Comparison of ENCODE assay signal across 16 cellular contexts in the genomic region with DNA sequence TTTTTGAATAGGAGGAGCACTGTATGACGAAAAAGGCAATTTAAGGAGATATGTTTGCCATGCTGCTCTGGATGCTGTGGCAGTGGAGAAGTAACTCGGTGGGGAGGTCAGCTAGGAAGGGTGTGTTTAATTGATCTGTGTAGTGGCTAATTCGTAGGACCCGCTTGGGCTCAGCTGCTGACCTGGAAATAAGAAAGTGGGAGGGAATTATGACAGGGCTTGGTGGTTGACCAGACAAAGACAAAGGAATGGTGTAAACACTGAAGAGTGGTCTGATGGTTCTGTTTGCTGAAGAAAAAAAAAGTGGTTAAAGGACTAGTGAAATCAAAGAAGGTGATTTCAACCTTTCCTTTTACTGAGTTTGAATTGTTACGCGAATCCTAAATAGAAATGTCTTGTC.
DNase-seq lines count a peak whose midpoint lies in the region; ATAC-seq, FAIRE-seq and TF ChIP-seq lines count a peak whose summit lies in the region.
"Had no signal": no experiment of that assay in that cellular context is flagged by ENCODE, and none has a peak within 500 bp of the region (broad histone marks: within the 10 kb centered on the region; RNA-seq: fewer than 3 reads in every experiment).

No MANE protein-coding gene starts in this region.

- no peak for FAIRE-seq in endothelial cell of umbilical vein (lab: Jason Lieb, UNC)
- FAIRE-seq: urothelium cell line had no signal

- TF ChIP-seq POLR2A in endothelial cell of umbilical vein (IDR thresholded peaks at IDR 0.05; ENCODE audit: low read depth, low read length) (no peak), ovary (IDR thresholded peaks at IDR 0.05) (no peak), suprapubic skin (IDR thresholded peaks at IDR 0.05) (no peak)

- ATAC-seq in WTC11 = no peak
- ATAC-seq: stimulated activated memory B cell treated with anti-CD40 and anti-IgM and Interleukin-4, amounts not matched to agents 10 μg/mL and 1 μg/mL and 100 μg/mL, for 72 hours had no signal

- H3K27ac ChIP-seq in ACC112 (ENCODE audit: low read depth, low read length) (peak overlapping the region; percentile 47), endothelial cell of umbilical vein (ENCODE audit: insufficient read depth, low read depth, low read length) (peak overlapping the region; percentile 85), neural progenitor cell (no peak overlapping the region), ovary (no peak overlapping the region), suprapubic skin (no peak overlapping the region)

- peaks cover 63% of the 10 kb centered on the region for H3K36me3 ChIP-seq in ACC112 (ENCODE audit: insufficient read depth, low read length)
- H3K36me3 ChIP-seq in endothelial cell of umbilical vein (ENCODE audit: control insufficient read depth in 2 of 2, extremely low read depth in 1 of 2, insufficient read depth in 2 of 2, low read length in 2 of 2) = peaks cover 21 to 28% of the 10 kb centered on the region in 2 experiments
- peaks cover 3% of the 10 kb centered on the region for H3K36me3 ChIP-seq in neural progenitor cell
- no peaks in the 10 kb centered on the region for H3K36me3 ChIP-seq in ovary
- peaks cover 71% of the 10 kb centered on the region for H3K36me3 ChIP-seq in suprapubic skin

- POLR2A ChIA-PET in WTC11 (lab: Charles Lee) (no interaction called here), endothelial cell of umbilical vein (lab: Charles Lee) (interaction anchor here (0.6 kb wide), 1 partner anchor 8 kb away, joined by 3 read pairs; no protein-coding TSS in a partner anchor)

- H3K36me3 Mint-ChIP-seq in WTC11 (peaks cover 53% of the 10 kb centered on the region), neural progenitor cell (peaks cover 43% of the 10 kb centered on the region), type B pancreatic cell (peaks cover 54% of the 10 kb centered on the region)

- DNase-seq in WTC11 (ENCODE audit: low spot score) (no peak), endothelial cell of umbilical vein (ENCODE audit: low read depth, low spot score) (peak; percentile 41), neural progenitor cell (ENCODE audit: low spot score) (no peak), type B pancreatic cell (ENCODE audit: extremely low spot score, unreplicated experiment) (no peak), ovary (no peak), suprapubic skin (ENCODE audit: low spot score in 2 of 2) (no peak), EL (no peak)
- DNase-seq: ACHN; activated CD4-positive, alpha-beta T cell treated with anti-CD3 and anti-CD28 coated beads, Interleukin-2, amount 10 ng/mL, durations not matched to agents 24 days and 14 days; NCI-H1694 treated with DMSO at 0.1 percent for 48 hours; NCI-H510A had no signal

- H3K4me1 ChIP-seq in ACC112 (ENCODE audit: control insufficient read depth, insufficient read depth, low read length, unreplicated experiment) (peaks cover 39% of the 10 kb centered on the region), endothelial cell of umbilical vein (ENCODE audit: control insufficient read depth, extremely low read depth, insufficient read depth, low read length) (peaks cover 33% of the 10 kb centered on the region), neural progenitor cell (peaks cover 10% of the 10 kb centered on the region), ovary (ENCODE audit: insufficient read depth) (no peaks in the 10 kb centered on the region), suprapubic skin (peaks cover 17% of the 10 kb centered on the region)

- BruUV-seq in endothelial cell of umbilical vein (replicated peaks; lab: Mats Ljungman, UMichigan) = no TSS peak

- dilution Hi-C loops in endothelial cell of umbilical vein (cut with MboI; ENCODE audit: extremely low pct_ligation_motif_present, low sequenced_read_pairs) = no loop called here

- H3K4me2 ChIP-seq in endothelial cell of umbilical vein (ENCODE audit: insufficient read depth, low read length) (peak overlapping the region; percentile 78), neural progenitor cell (peak overlapping the region; percentile 4)

- H3K4me1 Mint-ChIP-seq in WTC11 (no peaks in the 10 kb centered on the region), neural progenitor cell (peaks cover 22% of the 10 kb centered on the region), type B pancreatic cell (ENCODE audit: unreplicated experiment) (peaks cover 10% of the 10 kb centered on the region)

- CTCF ChIA-PET in WTC11 (lab: Charles Lee) = no interaction called here
- CTCF ChIA-PET in endothelial cell of umbilical vein (lab: Charles Lee) = interaction anchor here (1.2 to 1.7 kb wide), 3 partner anchors 12 to 425 kb away, joined by 3 to 10 read pairs (median 5); no protein-coding TSS in a partner anchor

- intact Hi-C loops in endothelial cell of umbilical vein (cut with micrococcal nuclease) = no loop called here
- intact Hi-C loops in ovary (cut with DNase I) = loop anchor here in 1 of 4 donors (10.0 kb wide), 1 partner anchor 329 kb away; no protein-coding TSS in a partner anchor

- H3F3A ChIP-seq in neural progenitor cell (ENCODE audit: low read depth) = no peaks in the 10 kb centered on the region

- H3K9ac ChIP-seq in endothelial cell of umbilical vein (replicated peaks; ENCODE audit: extremely low read depth, insufficient read depth, low read length) (peak overlapping the region; percentile 55), neural progenitor cell (no peak overlapping the region)

- H3K27me3 ChIP-seq in ACC112 (ENCODE audit: insufficient read depth, low read length) (no peaks in the 10 kb centered on the region), endothelial cell of umbilical vein (ENCODE audit: control insufficient read depth in 2 of 2, insufficient read depth in 2 of 2, low read length in 2 of 2) (no peaks in the 10 kb centered on the region), neural progenitor cell (no peaks in the 10 kb centered on the region), ovary (no peaks in the 10 kb centered on the region), suprapubic skin (no peaks in the 10 kb centered on the region)
- H3K27me3 ChIP-seq: MG63 had no signal

- H4K20me1 ChIP-seq in endothelial cell of umbilical vein (replicated peaks; ENCODE audit: control insufficient read depth, extremely low read depth, insufficient read depth, low read length) (no peaks in the 10 kb centered on the region), neural progenitor cell (ENCODE audit: low read depth) (peaks cover 5% of the 10 kb centered on the region)

- H3K4me3 ChIP-seq in ACC112 (ENCODE audit: low read depth, low read length) (no peak overlapping the region), endothelial cell of umbilical vein (replicated peaks in 1 of 3; ENCODE audit: insufficient read depth in 1 of 3, low read depth in 1 of 3, low read length in 3 of 3) (peak overlapping the region in 1 of 3 experiments; percentile 22), neural progenitor cell (no peak overlapping the region), ovary (no peak overlapping the region), suprapubic skin (no peak overlapping the region)
- H3K4me3 ChIP-seq: MG63 had no signal

- H3K9me3 ChIP-seq in endothelial cell of umbilical vein (replicated peaks; ENCODE audit: control insufficient read depth, insufficient read depth, low read length) = no peaks in the 10 kb centered on the region
- H3K9me3 ChIP-seq in neural progenitor cell (ENCODE audit: low read depth) = no peaks in the 10 kb centered on the region
- H3K9me3 ChIP-seq in ovary = no peaks in the 10 kb centered on the region
- H3K9me3 ChIP-seq in suprapubic skin = no peaks in the 10 kb centered on the region
- H3K9me3 ChIP-seq: MG63 had no signal

- H3K9me1 ChIP-seq in endothelial cell of umbilical vein (replicated peaks; ENCODE audit: control insufficient read depth, extremely low read depth, insufficient read depth, low read length) = no peaks in the 10 kb centered on the region

- WGBS in ovary, 3 donors = 72 to 79% (median 77%) methylated on average over 6 of the region's 6 CpGs
- 87% methylated on average over 6 of the region's 6 CpGs for WGBS in suprapubic skin

- no peak overlapping the region for H3K4me3 Mint-ChIP-seq in WTC11
- no peak overlapping the region for H3K4me3 Mint-ChIP-seq in neural progenitor cell
- no peak overlapping the region for H3K4me3 Mint-ChIP-seq in type B pancreatic cell
- H3K4me3 Mint-ChIP-seq: activated CD4-positive, alpha-beta T cell treated with anti-CD3 and anti-CD28 coated beads, Interleukin-2, amount 10 ng/mL, durations not matched to agents 24 days and 14 days; memory B cell; stimulated activated memory B cell treated with anti-CD40 and anti-IgM and Interleukin-4, amounts not matched to agents 10 μg/mL and 1 μg/mL and 100 μg/mL, for 72 hours had no signal

- H2AFZ ChIP-seq in ACC112 (ENCODE audit: low read length, unreplicated experiment) (no peak overlapping the region), endothelial cell of umbilical vein (ENCODE audit: low read depth, low read length) (no peak overlapping the region), neural progenitor cell (replicated peaks) (no peak overlapping the region)

- H3K9me3 Mint-ChIP-seq in WTC11 (no peaks in the 10 kb centered on the region), neural progenitor cell (no peaks in the 10 kb centered on the region), type B pancreatic cell (no peaks in the 10 kb centered on the region)
- H3K9me3 Mint-ChIP-seq: activated CD4-positive, alpha-beta T cell treated with anti-CD3 and anti-CD28 coated beads, Interleukin-2, amount 10 ng/mL, durations not matched to agents 24 days and 14 days; memory B cell; stimulated activated memory B cell treated with anti-CD40 and anti-IgM and Interleukin-4, amounts not matched to agents 10 μg/mL and 1 μg/mL and 100 μg/mL, for 72 hours had no signal

- H3K27me3 Mint-ChIP-seq in WTC11 (ENCODE audit: low read depth) (no peaks in the 10 kb centered on the region), neural progenitor cell (ENCODE audit: insufficient read depth, low read depth) (peaks cover 2% of the 10 kb centered on the region), type B pancreatic cell (no peaks in the 10 kb centered on the region)
- H3K27me3 Mint-ChIP-seq: activated CD4-positive, alpha-beta T cell treated with anti-CD3 and anti-CD28 coated beads, Interleukin-2, amount 10 ng/mL, durations not matched to agents 24 days and 14 days; memory B cell; stimulated activated memory B cell treated with anti-CD40 and anti-IgM and Interleukin-4, amounts not matched to agents 10 μg/mL and 1 μg/mL and 100 μg/mL, for 72 hours had no signal

- TF ChIP-seq CTCF in WTC11 (IDR thresholded peaks at IDR 0.05) = no peak
- no peak for TF ChIP-seq CTCF in endothelial cell of umbilical vein (IDR thresholded peaks at IDR 0.05; ENCODE audit: extremely low read depth in 1 of 2, insufficient read depth in 1 of 2, low read depth in 1 of 2, low read length in 2 of 2)
- TF ChIP-seq CTCF in neural progenitor cell (IDR thresholded peaks at IDR 0.05) = no peak
- TF ChIP-seq CTCF in type B pancreatic cell (conservative IDR thresholded peaks at IDR 0.05) = no peak
- no peak for TF ChIP-seq CTCF in ovary (IDR thresholded peaks at IDR 0.05)
- no peak for TF ChIP-seq CTCF in suprapubic skin (IDR thresholded peaks at IDR 0.05)

- H3K27ac Mint-ChIP-seq in WTC11 = peak overlapping the region; percentile 19
- H3K27ac Mint-ChIP-seq in neural progenitor cell = peak overlapping the region; percentile 0
- no peak overlapping the region for H3K27ac Mint-ChIP-seq in type B pancreatic cell
- H3K27ac Mint-ChIP-seq: activated CD4-positive, alpha-beta T cell treated with anti-CD3 and anti-CD28 coated beads, Interleukin-2, amount 10 ng/mL, durations not matched to agents 24 days and 14 days had no signal

- H3K79me2 ChIP-seq in ACC112 (ENCODE audit: control insufficient read depth, insufficient read depth, low read length, unreplicated experiment) = peaks cover 40% of the 10 kb centered on the region
- H3K79me2 ChIP-seq in endothelial cell of umbilical vein (ENCODE audit: control insufficient read depth, insufficient read depth, low read length) = peaks cover 67% of the 10 kb centered on the region
- H3K79me2 ChIP-seq in neural progenitor cell (ENCODE audit: low read depth) = peaks cover 7% of the 10 kb centered on the region

- no peak for TF ChIP-seq EP300 in ovary (IDR thresholded peaks at IDR 0.05)
- TF ChIP-seq EP300 in suprapubic skin (IDR thresholded peaks at IDR 0.05) = no peak

Comparison
In these comparisons a context has a peak if more than half of its experiments do, and no peak if none do; other contexts are left out.
1. H3K27ac ChIP-seq: peak in ACC112 (single experiment) and endothelial cell of umbilical vein (single experiment); none in neural progenitor cell (single experiment), ovary (0 of 2) and suprapubic skin (single experiment).